18 cellular contexts compared by ENCODE assay signal in genomic region chr9:20726144-20726543, GRCh38. TPM values are rescaled to one million over a fixed set of nuclear protein-coding genes. Genes with fewer than 3 reads are reported as not detected.
DNase-seq lines count a peak whose midpoint lies in the region; ATAC-seq and TF ChIP-seq lines count a peak whose summit lies in the region.
"Had no signal": no experiment of that assay in that cellular context is flagged by ENCODE, and none has a peak within 500 bp of the region (broad histone marks: within the 10 kb centered on the region; RNA-seq: fewer than 3 reads in every experiment).

No MANE protein-coding gene starts in this region.

- no peaks in the 10 kb centered on the region for H3F3A ChIP-seq in Loucy (ENCODE audit: low read depth)

- H3K9ac ChIP-seq in Loucy (ENCODE audit: low read depth, low read length, poor library complexity, severe bottlenecking): peak overlapping the region; percentile 23

- peak overlapping the region; percentile 15 for H3K27ac Mint-ChIP-seq in activated CD4-positive, alpha-beta T cell treated with anti-CD3 and anti-CD28 coated beads, Interleukin-2, amount 10 ng/mL, durations not matched to agents 7 days and 5 days
- H3K27ac Mint-ChIP-seq in osteocyte (ENCODE audit: unreplicated experiment): peak overlapping the region; percentile 66

- no peak for TF ChIP-seq CTCF in Loucy (conservative IDR thresholded peaks at IDR 0.05; ENCODE audit: low read length)
- no peak for TF ChIP-seq CTCF in osteocyte (IDR thresholded peaks at IDR 0.05)

- H3K27me3 ChIP-seq in Loucy (ENCODE audit: insufficient read depth, low read length, poor library complexity, severe bottlenecking): no peaks in the 10 kb centered on the region

- no peak overlapping the region for H2AFZ ChIP-seq in Loucy (ENCODE audit: low read length)

- POLR2A ChIA-PET in activated CD4-positive, alpha-beta T cell treated with anti-CD3 and anti-CD28 coated beads, Interleukin-2, amount 10 ng/mL, durations not matched to agents 7 days and 5 days (lab: Charles Lee): no interaction called here

- peak overlapping the region; percentile 41 for H3K4me3 ChIP-seq in Loucy (ENCODE audit: low read length, poor library complexity, severe bottlenecking)

- H3K4me1 ChIP-seq in Loucy (ENCODE audit: insufficient read depth, low read length, poor library complexity, severe bottlenecking): peaks cover 27% of the 10 kb centered on the region

- no peaks in the 10 kb centered on the region for H3K9me3 ChIP-seq in Loucy (ENCODE audit: insufficient read depth, low read depth, low read length)

- no peak for DNase-seq in activated CD4-positive, alpha-beta T cell treated with anti-CD3 and anti-CD28 coated beads, Interleukin-2, amount 10 ng/mL, durations not matched to agents 7 days and 5 days
- DNase-seq in activated CD4-positive, alpha-beta T cell treated with anti-CD3 and anti-CD28 coated beads, Interleukin-2, amount 50 U/mL, for 4 hours: no peak
- DNase-seq in dermis blood vessel endothelial cell (peak; percentile 39), osteocyte (ENCODE audit: extremely low spot score, unreplicated experiment) (no peak), NCI-H2081 treated with DMSO at 0.1 percent for 48 hours (lab: John Stamatoyannopoulos, UW) (no peak), left cardiac atrium (no peak)
- DNase-seq: amniotic stem cell; foreskin melanocyte; GDM1; left ventricle myocardium superior; NCI-H2029 treated with DMSO at 0.1 percent for 48 hours; NCI-H82; stimulated activated CD4-positive, alpha-beta T cell treated with anti-CD3 and anti-CD28 coated beads, Interleukin-2, amount 100 ng/mL, for 48 hours; substantia nigra had no signal

- H3K79me2 ChIP-seq in Loucy (ENCODE audit: insufficient read depth, low read length): no peaks in the 10 kb centered on the region

- peaks cover 6% of the 10 kb centered on the region for H3K9me3 Mint-ChIP-seq in activated CD4-positive, alpha-beta T cell treated with anti-CD3 and anti-CD28 coated beads, Interleukin-2, amount 10 ng/mL, durations not matched to agents 7 days and 5 days
- H3K9me3 Mint-ChIP-seq in osteocyte (ENCODE audit: unreplicated experiment): no peaks in the 10 kb centered on the region
- H3K9me3 Mint-ChIP-seq: activated T-helper 17 cell treated with anti-CD3 and anti-CD28 coated beads, Interleukin-2, amount 50 U/mL, for 72 hours had no signal

- H4K20me1 ChIP-seq in Loucy (ENCODE audit: insufficient read depth, low read length, poor library complexity, severe bottlenecking): no peaks in the 10 kb centered on the region

- peak overlapping the region; percentile 47 for H3K4me2 ChIP-seq in Loucy (ENCODE audit: low read depth, low read length, poor library complexity, severe bottlenecking)

- intact Hi-C loops in left cardiac atrium (cut with DNase I): no loop called here

- H3K36me3 Mint-ChIP-seq in activated CD4-positive, alpha-beta T cell treated with anti-CD3 and anti-CD28 coated beads, Interleukin-2, amount 10 ng/mL, durations not matched to agents 7 days and 5 days (ENCODE audit: low read depth): peaks cover 35% of the 10 kb centered on the region
- H3K36me3 Mint-ChIP-seq in osteocyte (ENCODE audit: unreplicated experiment): peaks cover 24% of the 10 kb centered on the region

- peaks cover 28% of the 10 kb centered on the region for H3K4me1 Mint-ChIP-seq in activated CD4-positive, alpha-beta T cell treated with anti-CD3 and anti-CD28 coated beads, Interleukin-2, amount 10 ng/mL, durations not matched to agents 7 days and 5 days
- peaks cover 28% of the 10 kb centered on the region for H3K4me1 Mint-ChIP-seq in osteocyte (ENCODE audit: unreplicated experiment)

- ATAC-seq in GM19324 (IDR thresholded peaks at IDR 0.05; ENCODE audit: low FRiP score, unreplicated experiment) (no peak), left cardiac atrium (no peak)
- ATAC-seq: activated T-helper 17 cell treated with anti-CD3 and anti-CD28 coated beads, Interleukin-2, amount 50 U/mL, for 72 hours; left ventricle myocardium superior; SK-N-SH treated with all-trans-retinoic acid at 6 μM for 48 hours had no signal

- CTCF ChIA-PET in activated CD4-positive, alpha-beta T cell treated with anti-CD3 and anti-CD28 coated beads, Interleukin-2, amount 10 ng/mL, durations not matched to agents 7 days and 5 days (lab: Charles Lee): no interaction called here

- H3K9me2 ChIP-seq in Loucy (replicated peaks; ENCODE audit: low read depth, low read length): no peaks in the 10 kb centered on the region

- peak overlapping the region; percentile 30 for H3K4me3 Mint-ChIP-seq in activated CD4-positive, alpha-beta T cell treated with anti-CD3 and anti-CD28 coated beads, Interleukin-2, amount 10 ng/mL, durations not matched to agents 7 days and 5 days
- no peak overlapping the region for H3K4me3 Mint-ChIP-seq in osteocyte (ENCODE audit: unreplicated experiment)
- H3K4me3 Mint-ChIP-seq: activated T-helper 17 cell treated with anti-CD3 and anti-CD28 coated beads, Interleukin-2, amount 50 U/mL, for 72 hours had no signal

- H3K36me3 ChIP-seq in Loucy (ENCODE audit: insufficient read depth, low read length): peaks cover 14% of the 10 kb centered on the region

- no peaks in the 10 kb centered on the region for H3K27me3 Mint-ChIP-seq in activated CD4-positive, alpha-beta T cell treated with anti-CD3 and anti-CD28 coated beads, Interleukin-2, amount 10 ng/mL, durations not matched to agents 7 days and 5 days
- no peaks in the 10 kb centered on the region for H3K27me3 Mint-ChIP-seq in osteocyte (ENCODE audit: unreplicated experiment)
- H3K27me3 Mint-ChIP-seq: activated T-helper 17 cell treated with anti-CD3 and anti-CD28 coated beads, Interleukin-2, amount 50 U/mL, for 72 hours had no signal

RNA-seq across cellular contexts. Expression of gene FOCAD, which starts 42.1 kb away (rescaled TPM):
- total RNA-seq in activated CD4-positive, alpha-beta T cell treated with anti-CD3 and anti-CD28 coated beads, Interleukin-2, amount 10 ng/mL, durations not matched to agents 7 days and 5 days: 10 to 100 TPM; 31.4 to 32.1 TPM
- total RNA-seq in dermis blood vessel endothelial cell: 90.0 and 135 TPM in 2 replicates
- total RNA-seq in osteocyte: 38.4 and 47.7 TPM in 2 replicates
- total RNA-seq in left cardiac atrium: 10 to 100 TPM; 28.8 to 34.1 TPM
